Comparison of ENCODE assay signal across 1 cellular context in the genomic region with DNA sequence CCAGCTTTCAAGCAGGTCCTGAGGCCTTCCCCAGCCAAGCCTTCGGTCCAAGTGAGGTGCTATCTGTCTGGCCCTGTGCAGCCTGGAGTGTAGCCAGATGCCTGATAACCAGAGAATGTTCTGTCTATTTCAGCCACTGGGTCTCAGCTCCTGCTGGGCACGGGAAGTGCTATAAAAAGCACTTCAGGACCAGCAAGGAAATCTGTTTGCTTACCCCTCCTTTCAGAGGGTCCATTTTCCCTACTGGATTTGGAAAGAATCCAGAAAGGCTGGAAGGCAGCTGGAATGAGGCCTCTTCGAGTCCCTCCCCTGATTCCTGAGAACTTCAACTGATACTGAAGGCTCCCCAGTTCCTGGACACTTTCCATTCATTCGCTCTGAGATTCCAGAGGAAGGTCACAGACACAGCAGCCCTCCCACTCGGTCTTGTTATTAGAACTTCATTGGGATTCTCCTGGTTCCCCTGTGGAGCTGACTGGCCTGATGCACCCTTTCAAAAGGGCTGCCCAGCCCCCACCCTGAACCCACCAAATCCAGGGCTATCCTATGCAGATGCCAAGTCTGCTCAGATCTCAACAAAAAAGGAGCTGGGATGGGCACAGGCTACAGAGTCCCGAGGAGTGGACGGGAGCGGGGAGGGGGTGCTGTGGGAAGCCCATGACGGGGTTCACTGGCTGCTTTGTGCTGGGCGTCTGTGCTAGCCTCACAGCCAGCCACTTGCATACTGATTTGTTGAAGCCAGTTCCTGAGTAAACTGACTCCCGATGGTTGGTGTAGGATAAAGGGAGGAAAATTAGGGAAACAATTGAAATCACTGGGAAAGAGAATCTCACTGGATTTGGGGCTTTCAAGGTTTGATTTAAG.
TF ChIP-seq lines count a peak whose summit lies in the region.

No MANE protein-coding gene starts in this region.

TF ChIP-seq in HEK293, 187 proteins besides CTCF, POLR2A, EP300 and RAD21 (continued from another document):
- TF ChIP-seq ZNF692 (tag by site-specific recombination; IDR thresholded peaks at IDR 0.05) (peak; percentile 22; the same call in 1 of the 2 replicates), ZBTB17 (tag by site-specific recombination; IDR thresholded peaks at IDR 0.05) (peak; percentile 44; the same call in 1 of the 2 replicates), ZNF660 (tag by site-specific recombination; IDR thresholded peaks at IDR 0.05) (0 out of 2 replicates have a peak, but pooled peaks have one; percentile 20), MZF1 (tag by site-specific recombination; IDR thresholded peaks at IDR 0.05; ENCODE audit: borderline replicate concordance) (peak; percentile 62; the same call in 1 of the 2 replicates), ZIC2 (tag by site-specific recombination; IDR thresholded peaks at IDR 0.05) (peak; percentile 55), YY1 (tag by site-specific recombination; IDR thresholded peaks at IDR 0.05) (no peak)
- TF ChIP-seq, protein P1, sequence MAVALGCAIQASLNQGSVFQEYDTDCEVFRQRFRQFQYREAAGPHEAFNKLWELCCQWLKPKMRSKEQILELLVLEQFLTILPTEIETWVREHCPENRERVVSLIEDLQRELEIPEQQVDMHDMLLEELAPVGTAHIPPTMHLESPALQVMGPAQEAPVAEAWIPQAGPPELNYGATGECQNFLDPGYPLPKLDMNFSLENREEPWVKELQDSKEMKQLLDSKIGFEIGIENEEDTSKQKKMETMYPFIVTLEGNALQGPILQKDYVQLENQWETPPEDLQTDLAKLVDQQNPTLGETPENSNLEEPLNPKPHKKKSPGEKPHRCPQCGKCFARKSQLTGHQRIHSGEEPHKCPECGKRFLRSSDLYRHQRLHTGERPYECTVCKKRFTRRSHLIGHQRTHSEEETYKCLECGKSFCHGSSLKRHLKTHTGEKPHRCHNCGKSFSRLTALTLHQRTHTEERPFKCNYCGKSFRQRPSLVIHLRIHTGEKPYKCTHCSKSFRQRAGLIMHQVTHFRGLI (tag by site-specific recombination; IDR thresholded peaks at IDR 0.05), result no peak
